ENCODE assay signal across 8 cellular contexts in genomic region chr19:8446055-8446709, GRCh38. TPM values are rescaled to one million over a fixed set of nuclear protein-coding genes. Genes with fewer than 3 reads are reported as not detected.
DNase-seq lines count a peak whose midpoint lies in the region; ATAC-seq, FAIRE-seq and TF ChIP-seq lines count a peak whose summit lies in the region.

No MANE protein-coding gene starts in this region.

- DNase-seq in GM12892 (ENCODE audit: insufficient read length) = no peak
- no peak for DNase-seq in T-helper 17 cell
- no peak for DNase-seq in foreskin keratinocyte
- no peak for DNase-seq in skeletal muscle cell (ENCODE audit: low read depth)
- DNase-seq in A172 (ENCODE audit: low spot score) = no peak
- DNase-seq in NOMO-1 (lab: John Stamatoyannopoulos, UW; ENCODE audit: unreplicated experiment in 2 of 2) = no peak

- H3K4me1 ChIP-seq in foreskin keratinocyte = peaks cover 15% of the 10 kb centered on the region

- no peaks in the 10 kb centered on the region for H3K27me3 ChIP-seq in foreskin keratinocyte

- H3K36me3 Mint-ChIP-seq in T-helper 17 cell (ENCODE audit: low read depth) = peaks cover 5% of the 10 kb centered on the region

- TF ChIP-seq CTCF in foreskin keratinocyte (conservative IDR thresholded peaks at IDR 0.05) = no peak

- no peaks in the 10 kb centered on the region for H3K9me3 ChIP-seq in T-helper 17 cell (ENCODE audit: control insufficient read depth, low read length, poor library complexity, severe bottlenecking)

- peak overlapping the region; percentile 98 for H3K4me3 Mint-ChIP-seq in T-helper 17 cell

- ATAC-seq in T-helper 17 cell = no peak
- no peak for ATAC-seq in foreskin keratinocyte
- no peak for ATAC-seq in HG02642 (IDR thresholded peaks at IDR 0.05; ENCODE audit: poor library complexity, unreplicated experiment)
- no peak for ATAC-seq in GM18502 (IDR thresholded peaks at IDR 0.05; ENCODE audit: poor library complexity, unreplicated experiment)

- TF ChIP-seq POLR2A in GM12892 (IDR thresholded peaks at IDR 0.05; ENCODE audit: low read depth, low read length) = no peak

- FAIRE-seq in GM12892 (lab: Jason Lieb, UNC) = peak; percentile 62

- H3K4me3 ChIP-seq in skeletal muscle cell (ENCODE audit: low read depth, low read length) = peak overlapping the region; percentile 98

- H3K4me1 Mint-ChIP-seq in T-helper 17 cell = peaks cover 33% of the 10 kb centered on the region

- H3K27me3 Mint-ChIP-seq in T-helper 17 cell = no peaks in the 10 kb centered on the region

- H3K27ac ChIP-seq in foreskin keratinocyte = peak overlapping the region; percentile 70

- H3K27ac Mint-ChIP-seq in T-helper 17 cell = peak overlapping the region; percentile 83

RNA-seq across cellular contexts. Expression of gene HNRNPM, which starts 1.4 kb away (rescaled TPM):
- polyA plus RNA-seq in GM12892 (2012; ENCODE audit: missing spikeins) = 159 TPM
- total RNA-seq in T-helper 17 cell (100 to 1,000 TPM; 248 to 259 TPM), foreskin keratinocyte (162 and 202 TPM in 2 replicates)
- 152 and 180 TPM in 2 replicates for polyA plus RNA-seq in foreskin keratinocyte
- 97.9 and 102 TPM in 2 replicates for total RNA-seq in A172 (2014; rRNA removed; shearing (Covaris generic))

RNA-seq across cellular contexts. Expression of gene MARCHF2, which starts 33.1 kb away (rescaled TPM):
- polyA plus RNA-seq in GM12892 (2012; ENCODE audit: missing spikeins) = 10.5 TPM
- 100 to 1,000 TPM in 1 of 2 donors, 10 to 100 TPM in 1; 26.9 to 108 TPM for total RNA-seq in T-helper 17 cell
- total RNA-seq in foreskin keratinocyte = 17.0 and 19.0 TPM in 2 replicates
- polyA plus RNA-seq in foreskin keratinocyte = 15.4 and 20.2 TPM in 2 replicates
- total RNA-seq in A172 (2014; rRNA removed; shearing (Covaris generic)) = 53.3 and 80.8 TPM in 2 replicates

RNA-seq across cellular contexts. Expression of gene RAB11B, which starts 56.0 kb away (rescaled TPM):
- polyA plus RNA-seq in GM12892 (2012; ENCODE audit: missing spikeins) = 19.8 TPM
- total RNA-seq in T-helper 17 cell = 10 to 100 TPM; 81.6 to 90.1 TPM
- 23.6 and 25.9 TPM in 2 replicates for total RNA-seq in foreskin keratinocyte
- polyA plus RNA-seq in foreskin keratinocyte = 69.1 and 72.3 TPM in 2 replicates
- 3.1 and 8.0 TPM in 2 replicates for total RNA-seq in A172 (2014; rRNA removed; shearing (Covaris generic))

RNA-seq across cellular contexts. Expression of gene PRAM1, which starts 56.3 kb away (rescaled TPM):
- polyA plus RNA-seq in GM12892 (2012; ENCODE audit: missing spikeins) = 0.15 TPM
- total RNA-seq in T-helper 17 cell (1 to 10 TPM; 5.2 to 7.4 TPM), foreskin keratinocyte (not detected in 2 replicates)
- polyA plus RNA-seq in foreskin keratinocyte = not detected in 2 replicates
- not detected in 2 replicates for total RNA-seq in A172 (2014; rRNA removed; shearing (Covaris generic))
